In genomic region chr9:32069969-32070368, GRCh38 we compare ENCODE assay signal across 26 cellular contexts.
DNase-seq lines count a peak whose midpoint lies in the region; ATAC-seq, FAIRE-seq and TF ChIP-seq lines count a peak whose summit lies in the region.
"Had no signal": no experiment of that assay in that cellular context is flagged by ENCODE, and none has a peak within 500 bp of the region (broad histone marks: within the 10 kb centered on the region; RNA-seq: fewer than 3 reads in every experiment).

No MANE protein-coding gene starts in this region.

- H3K18ac ChIP-seq in H1 (ENCODE audit: extremely low read depth, low read length) = no peak overlapping the region

- H3K36me3 Mint-ChIP-seq in GM23338 (ENCODE audit: low read depth) (peaks cover 5% of the 10 kb centered on the region), neural progenitor cell (no peaks in the 10 kb centered on the region)
- H3K36me3 Mint-ChIP-seq: CD14-positive monocyte; CD4-positive, alpha-beta memory T cell; CD4-positive, CD25-positive, alpha-beta regulatory T cell had no signal

- intact Hi-C loops in A673 (cut with micrococcal nuclease; ENCODE audit: unreplicated experiment) = no loop called here

- TF ChIP-seq RAD21 in H1 (IDR thresholded peaks at IDR 0.05 in 1 of 2, conservative IDR thresholded peaks at IDR 0.05 in 1 of 2; ENCODE audit: low read depth in 2 of 2, low read length in 2 of 2) = no peak

- H3K36me3 ChIP-seq in GM23338 (ENCODE audit: insufficient read depth) (peaks cover 3% of the 10 kb centered on the region; the same call in 1 of the 2 replicates), H1 (ENCODE audit: control insufficient read depth in 2 of 4, insufficient read depth in 4 of 4, low read length in 3 of 4) (no peaks in the 10 kb centered on the region), neural progenitor cell (no peaks in the 10 kb centered on the region), A673 (ENCODE audit: insufficient read depth, low read length, poor library complexity, severe bottlenecking) (no peaks in the 10 kb centered on the region), SJCRH30 (no peaks in the 10 kb centered on the region)
- H3K36me3 ChIP-seq: BE2C, BLaER1 had no signal

- no peak overlapping the region for H3K23ac ChIP-seq in H1 (ENCODE audit: insufficient read length)

- H3K4me1 ChIP-seq in GM23338 (ENCODE audit: insufficient read depth) (no peaks in the 10 kb centered on the region), H1 (replicated peaks in 1 of 4; ENCODE audit: control insufficient read depth in 3 of 4, insufficient read depth in 4 of 4, low read length in 3 of 4) (no peaks in the 10 kb centered on the region; a peak in 1 of 7 replicates), neural progenitor cell (peaks cover 18% of the 10 kb centered on the region), A673 (ENCODE audit: insufficient read depth, low read length, poor library complexity, severe bottlenecking) (no peaks in the 10 kb centered on the region), SJCRH30 (no peaks in the 10 kb centered on the region)
- H3K4me1 ChIP-seq: A549, BE2C, BLaER1 had no signal

- H3K56ac ChIP-seq in H1 (replicated peaks; ENCODE audit: insufficient read length, low read depth, low read length) = no peak overlapping the region

- H3K4me3 ChIP-seq in GM23338 (no peak overlapping the region), H1 (ENCODE audit: extremely low read depth in 1 of 4, insufficient read depth in 2 of 4, low read depth in 3 of 4, low read length in 4 of 4) (no peak overlapping the region), neural progenitor cell (no peak overlapping the region), A673 (ENCODE audit: low read depth, low read length, poor library complexity, severe bottlenecking) (no peak overlapping the region), SJCRH30 (no peak overlapping the region)
- H3K4me3 ChIP-seq: A549, BLaER1, GM12878 had no signal

- H3K9ac ChIP-seq in H1 (replicated peaks in 1 of 4; ENCODE audit: extremely low read depth in 1 of 4, low read depth in 3 of 4, low read length in 3 of 4) = no peak overlapping the region
- H3K9ac ChIP-seq in neural progenitor cell = no peak overlapping the region
- H3K9ac ChIP-seq: BLaER1 had no signal

- no peaks in the 10 kb centered on the region for H3K27me3 ChIP-seq in GM23338 (ENCODE audit: insufficient read depth)
- no peaks in the 10 kb centered on the region for H3K27me3 ChIP-seq in H1 (replicated peaks in 1 of 4; ENCODE audit: control insufficient read depth in 3 of 4, extremely low read depth in 1 of 4, insufficient read depth in 3 of 4, low read length in 3 of 4)
- no peaks in the 10 kb centered on the region for H3K27me3 ChIP-seq in neural progenitor cell
- H3K27me3 ChIP-seq in A673 (replicated peaks; ENCODE audit: insufficient read depth, low read depth, low read length, poor library complexity) = no peaks in the 10 kb centered on the region
- H3K27me3 ChIP-seq in SJCRH30 = no peaks in the 10 kb centered on the region
- H3K27me3 ChIP-seq: BE2C, BLaER1 had no signal

- TF ChIP-seq CTCF in GM23338 (conservative IDR thresholded peaks at IDR 0.05; ENCODE audit: low read depth in 2 of 2) (no peak), H1 (IDR thresholded peaks at IDR 0.05; ENCODE audit: control extremely low read depth in 1 of 3, insufficient read depth in 1 of 3, low read depth in 1 of 3, low read length in 3 of 3) (no peak), neural progenitor cell (IDR thresholded peaks at IDR 0.05) (no peak), A673 (conservative IDR thresholded peaks at IDR 0.05; ENCODE audit: low read depth, low read length) (no peak)

- WGBS in H1 (ENCODE audit: extremely low coverage in 1 of 2, insufficient coverage in 1 of 2, insufficient read length in 1 of 2, insufficient replicate concordance in 2 of 2, low coverage in 1 of 2, low lambda C conversion rate in 2 of 2, missing lambda C conversion rate in 1 of 2), 2 experiments = 94% methylated on average over 5 of the region's 5 CpGs; no CpG with 5 or more reads in 1 of the 2 experiments

- no peak overlapping the region for H2BK20ac ChIP-seq in H1 (ENCODE audit: low read length)

- H3K79me1 ChIP-seq in H1 (ENCODE audit: low read depth, low read length) = no peaks in the 10 kb centered on the region

- no peak overlapping the region for H3K27ac ChIP-seq in GM23338 (ENCODE audit: low read depth)
- no peak overlapping the region for H3K27ac ChIP-seq in H1 (ENCODE audit: low read depth, low read length)
- no peak overlapping the region for H3K27ac ChIP-seq in neural progenitor cell
- no peak overlapping the region for H3K27ac ChIP-seq in A673 (ENCODE audit: low read depth, low read length, poor library complexity, severe bottlenecking)
- H3K27ac ChIP-seq in SJCRH30 = no peak overlapping the region
- H3K27ac ChIP-seq: 22Rv1, A549, BLaER1 had no signal

- H2BK15ac ChIP-seq in H1 (ENCODE audit: low read length) = no peak overlapping the region

- H3K9me3 ChIP-seq in H1 (ENCODE audit: insufficient read depth in 2 of 2, low read depth in 1 of 2, low read length in 1 of 2) (no peaks in the 10 kb centered on the region), neural progenitor cell (ENCODE audit: low read depth) (no peaks in the 10 kb centered on the region), A673 (ENCODE audit: low read depth, low read length, poor library complexity, severe bottlenecking) (no peaks in the 10 kb centered on the region), SJCRH30 (replicated peaks) (no peaks in the 10 kb centered on the region)
- H3K9me3 ChIP-seq: A549, BE2C had no signal

- H2AFZ ChIP-seq in GM23338 (peak overlapping the region; percentile 67), H1 (ENCODE audit: low read length) (peak overlapping the region; percentile 92), neural progenitor cell (replicated peaks) (peak overlapping the region; percentile 42)

- 0 out of 2 replicates have a peak overlapping the region, but pooled peaks have one; percentile 4 for H2BK12ac ChIP-seq in H1 (ENCODE audit: low read depth, low read length)

- peaks cover 5% of the 10 kb centered on the region for H3K9me3 Mint-ChIP-seq in GM23338
- peaks cover 4% of the 10 kb centered on the region for H3K9me3 Mint-ChIP-seq in neural progenitor cell

- no peak overlapping the region for H3K4me2 ChIP-seq in GM23338
- no peak overlapping the region for H3K4me2 ChIP-seq in H1 (ENCODE audit: insufficient read depth in 1 of 2, low read depth in 2 of 2, low read length in 2 of 2)
- H3K4me2 ChIP-seq in neural progenitor cell = no peak overlapping the region
- H3K4me2 ChIP-seq: A549, BLaER1 had no signal

- POLR2A ChIA-PET in H1 (lab: Charles Lee; ENCODE audit: partially characterized antibody) (interaction anchor here (0.6 kb wide), 1 partner anchor 233 kb away, joined by 3 read pairs; no protein-coding TSS in a partner anchor), A673 (lab: Charles Lee; ENCODE audit: low non-redundant PET) (no interaction called here)

- no peaks in the 10 kb centered on the region for H4K20me1 ChIP-seq in GM23338 (replicated peaks; ENCODE audit: insufficient read depth)
- no peaks in the 10 kb centered on the region for H4K20me1 ChIP-seq in H1 (replicated peaks in 1 of 2; ENCODE audit: control insufficient read depth in 1 of 2, insufficient read depth in 2 of 2, low read length in 2 of 2)
- no peaks in the 10 kb centered on the region for H4K20me1 ChIP-seq in neural progenitor cell (ENCODE audit: low read depth)
- H4K20me1 ChIP-seq: BLaER1 had no signal

- H3K27me3 Mint-ChIP-seq in GM23338 (ENCODE audit: insufficient read depth, low read depth, poor library complexity) (peaks cover under 1% of the 10 kb centered on the region), neural progenitor cell (ENCODE audit: insufficient read depth, low read depth) (peaks cover 3% of the 10 kb centered on the region)
- H3K27me3 Mint-ChIP-seq: CD4-positive, alpha-beta memory T cell; CD4-positive, CD25-positive, alpha-beta regulatory T cell; CD8-positive, alpha-beta memory T cell had no signal

- H4K8ac ChIP-seq in H1 (ENCODE audit: extremely low read depth, insufficient read depth, low read length) = no peak overlapping the region

- H3K4me1 Mint-ChIP-seq in GM23338 (peaks cover 8% of the 10 kb centered on the region), neural progenitor cell (peaks cover 6% of the 10 kb centered on the region)
- H3K4me1 Mint-ChIP-seq: CD14-positive monocyte; CD4-positive, alpha-beta memory T cell; CD4-positive, CD25-positive, alpha-beta regulatory T cell; CD8-positive, alpha-beta memory T cell had no signal

- H3K23me2 ChIP-seq in H1 (ENCODE audit: low read depth, low read length) = no peaks in the 10 kb centered on the region

- no peaks in the 10 kb centered on the region for H3K79me2 ChIP-seq in GM23338 (replicated peaks; ENCODE audit: insufficient read depth)
- H3K79me2 ChIP-seq in H1 (ENCODE audit: control insufficient read depth in 1 of 2, insufficient read depth in 2 of 2, low read length in 2 of 2) = no peaks in the 10 kb centered on the region
- no peaks in the 10 kb centered on the region for H3K79me2 ChIP-seq in neural progenitor cell (ENCODE audit: low read depth)

- H4K91ac ChIP-seq in H1 (replicated peaks; ENCODE audit: insufficient read length, low read length) = no peak overlapping the region

- no peak overlapping the region for H3K4me3 Mint-ChIP-seq in GM23338
- no peak overlapping the region for H3K4me3 Mint-ChIP-seq in neural progenitor cell
- H3K4me3 Mint-ChIP-seq: CD14-positive monocyte; CD4-positive, alpha-beta memory T cell; CD4-positive, CD25-positive, alpha-beta regulatory T cell; CD8-positive, alpha-beta memory T cell had no signal

- H3F3A ChIP-seq in GM23338 (replicated peaks; ENCODE audit: low read depth) (no peaks in the 10 kb centered on the region), neural progenitor cell (ENCODE audit: low read depth) (no peaks in the 10 kb centered on the region)

- CTCF ChIA-PET in H1 (lab: Charles Lee; ENCODE audit: partially characterized antibody) (interaction anchor here (0.7 to 2.9 kb wide), 12 partner anchors 9 to 1326 kb away, joined by 3 to 15 read pairs (median 5); no protein-coding TSS in a partner anchor), A673 (lab: Charles Lee) (no interaction called here)

- DNase-seq in GM23338 (ENCODE audit: low spot score) (no peak), H1 (ENCODE audit: low read depth in 1 of 2, low spot score in 2 of 2) (no peak), neural progenitor cell (ENCODE audit: low spot score) (no peak), A673 (ENCODE audit: low spot score) (no peak), SJCRH30 (no peak)
- DNase-seq: ACHN; BE2C; C1 segment of cervical spinal cord; CD4-positive, alpha-beta memory T cell; CD8-positive, alpha-beta memory T cell; COR-L47; DMS 273 treated with DMSO at 0.1 percent for 48 hours; DMS153; DMS79; DND-41; EL; GDM1 had no signal

- no peak for FAIRE-seq in H1 (lab: Jason Lieb, UNC)
- FAIRE-seq: A549, GM12878, GM12892, GM18507 had no signal

- BruUV-seq in A673 (replicated peaks; lab: Mats Ljungman, UMichigan) = no TSS peak

- no peak overlapping the region for H2BK5ac ChIP-seq in H1 (ENCODE audit: low read depth, low read length)

- H4K5ac ChIP-seq in H1 (ENCODE audit: insufficient read length, low read depth, low read length) = no peak overlapping the region

- no peak for TF ChIP-seq EP300 in H1 (IDR thresholded peaks at IDR 0.05; ENCODE audit: borderline replicate concordance in 1 of 2, low read depth in 2 of 2, low read length in 2 of 2)

- ATAC-seq in GM23338 (no peak), GM21717 (IDR thresholded peaks at IDR 0.05; ENCODE audit: unreplicated experiment) (no peak)
- ATAC-seq: A549 had no signal

- no peak overlapping the region for H2BK120ac ChIP-seq in H1 (replicated peaks; ENCODE audit: low read depth, low read length)

- H3K9me2 ChIP-seq in GM23338 (ENCODE audit: insufficient read depth) = no peaks in the 10 kb centered on the region; the same call in 1 of the 2 replicates

- H3K4ac ChIP-seq in H1 (replicated peaks; ENCODE audit: insufficient read length, low read depth, low read length) = no peak overlapping the region

- H2AK5ac ChIP-seq in H1 (ENCODE audit: low read depth, low read length) = no peak overlapping the region

- H3K14ac ChIP-seq in H1 (ENCODE audit: insufficient read length) = no peak overlapping the region

- H3K27ac Mint-ChIP-seq in GM23338 (no peak overlapping the region), neural progenitor cell (no peak overlapping the region)
- H3K27ac Mint-ChIP-seq: CD4-positive, alpha-beta memory T cell; CD4-positive, CD25-positive, alpha-beta regulatory T cell; CD8-positive, alpha-beta memory T cell had no signal

- no peak for TF ChIP-seq POLR2A in H1 (IDR thresholded peaks at IDR 0.05; ENCODE audit: control extremely low read depth in 1 of 2, low read depth in 2 of 2, low read length in 2 of 2)

Comparison
In these comparisons a context has a peak if more than half of its experiments do, and no peak if none do; other contexts are left out.
1. H2AFZ ChIP-seq: peak in every context shown above with its lines; median percentile 92 in H1; 67 in GM23338; 42 in neural progenitor cell.